9 cellular contexts compared by ENCODE assay signal in the genomic region with DNA sequence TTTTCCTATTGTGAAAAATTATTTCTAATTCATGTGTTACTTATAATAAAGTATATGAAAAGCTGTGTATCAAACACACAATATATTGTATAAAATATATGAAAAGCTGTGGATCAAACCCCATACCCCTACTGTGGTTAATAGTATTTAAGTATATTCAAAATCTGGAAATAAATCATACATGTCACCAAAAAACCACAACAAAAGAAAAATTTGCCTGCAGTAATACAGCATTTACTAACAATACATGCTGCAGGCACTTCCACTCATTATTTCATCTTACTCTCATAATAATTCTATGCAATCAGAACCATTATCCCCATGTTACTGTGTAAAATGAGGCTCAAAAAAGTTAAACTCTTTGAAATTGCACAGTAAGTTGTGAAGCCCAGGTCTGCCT.
A peak's percentile ranks its signal among the peaks of the same experiment; 100 is the strongest.
DNase-seq lines count a peak whose midpoint lies in the region; ATAC-seq and TF ChIP-seq lines count a peak whose summit lies in the region.
"Had no signal": no experiment of that assay in that cellular context is flagged by ENCODE, and none has a peak within 500 bp of the region (broad histone marks: within the 10 kb centered on the region; RNA-seq: fewer than 3 reads in every experiment).

No MANE protein-coding gene starts in this region.

- H3K27ac ChIP-seq in ACC112 (ENCODE audit: low read depth, low read length) (peak overlapping the region; percentile 82), KMS-11 (peak overlapping the region; percentile 95), muscle layer of colon (ENCODE audit: low read depth, low read length) (peak overlapping the region; percentile 91)

- peak overlapping the region; percentile 55 for H3K4me2 ChIP-seq in KMS-11

- in situ Hi-C loops in GM13976 (cut with MboI; ENCODE audit: low sequenced_read_pairs, unreplicated experiment) = no loop called here

- peak overlapping the region; percentile 96 for H3K4me3 Mint-ChIP-seq in MCF 10A (ENCODE audit: unreplicated experiment)

- no TSS peak for BruUV-seq in MCF 10A (replicated peaks; lab: Mats Ljungman, UMichigan)

- no peaks in the 10 kb centered on the region for H3K27me3 Mint-ChIP-seq in MCF 10A (ENCODE audit: insufficient read depth, unreplicated experiment)

- H3K36me3 ChIP-seq in ACC112 (ENCODE audit: insufficient read depth, low read length) = peaks cover 10% of the 10 kb centered on the region; the same call in 1 of the 2 replicates
- no peaks in the 10 kb centered on the region for H3K36me3 ChIP-seq in KMS-11 (ENCODE audit: insufficient read depth)
- peaks cover 9% of the 10 kb centered on the region for H3K36me3 ChIP-seq in muscle layer of colon (ENCODE audit: insufficient read depth, low read length)

- intact Hi-C loops in MCF 10A (cut with micrococcal nuclease) = loop anchor here (5.0 kb wide), 1 partner anchor 140 kb away; no protein-coding TSS in a partner anchor

- DNase-seq in MCF 10A (ENCODE audit: unreplicated experiment) (no peak), NCI-H774 (lab: John Stamatoyannopoulos, UW) (no peak), GM13976 (ENCODE audit: low spot score) (no peak)
- DNase-seq: stimulated activated CD4-positive, alpha-beta T cell treated with anti-CD3 and anti-CD28 coated beads, Interleukin-1b, Interleukin-23, amount 100 ng/mL, for 48 hours had no signal

- H3K4me1 ChIP-seq in ACC112 (ENCODE audit: control insufficient read depth, insufficient read depth, low read length, unreplicated experiment) (peaks cover 18% of the 10 kb centered on the region), KMS-11 (ENCODE audit: low read depth, poor library complexity, severe bottlenecking) (peaks cover 28% of the 10 kb centered on the region), muscle layer of colon (ENCODE audit: insufficient read depth, low read length) (peaks cover 24% of the 10 kb centered on the region)

- peak overlapping the region; percentile 97 for H3K4me3 ChIP-seq in ACC112 (ENCODE audit: low read depth, low read length)
- H3K4me3 ChIP-seq in KMS-11 (IDR thresholded peaks at IDR 0.05; ENCODE audit: insufficient read depth, low read depth, low read length) = no peak overlapping the region
- H3K4me3 ChIP-seq in muscle layer of colon (ENCODE audit: low read depth in 1 of 2, low read length in 2 of 2) = peak overlapping the region in 1 of 2 donors; percentile 87

- H3K27me3 ChIP-seq in ACC112 (ENCODE audit: insufficient read depth, low read length) = no peaks in the 10 kb centered on the region
- H3K27me3 ChIP-seq in KMS-11 (ENCODE audit: insufficient read depth, low read depth) = no peaks in the 10 kb centered on the region
- no peaks in the 10 kb centered on the region for H3K27me3 ChIP-seq in muscle layer of colon (ENCODE audit: control insufficient read depth in 1 of 2, insufficient read depth in 2 of 2, low read length in 2 of 2)

- H2AFZ ChIP-seq in ACC112 (ENCODE audit: low read length, unreplicated experiment) (peak overlapping the region; percentile 77), KMS-11 (ENCODE audit: low read depth) (no peak overlapping the region; the same call in 1 of the 2 replicates)

- peak overlapping the region; percentile 97 for H3K27ac Mint-ChIP-seq in MCF 10A (ENCODE audit: low read depth, unreplicated experiment)

- peaks cover 66% of the 10 kb centered on the region for H3K79me2 ChIP-seq in ACC112 (ENCODE audit: control insufficient read depth, insufficient read depth, low read length, unreplicated experiment)
- peaks cover 41% of the 10 kb centered on the region for H3K79me2 ChIP-seq in KMS-11 (ENCODE audit: insufficient read depth, low read depth)

- H3K9ac ChIP-seq in KMS-11 (peak overlapping the region; percentile 82; the same call in 1 of the 2 replicates), muscle layer of colon (ENCODE audit: low read length) (peak overlapping the region; percentile 79)

- no peaks in the 10 kb centered on the region for H3K9me3 ChIP-seq in muscle layer of colon (ENCODE audit: low read length)

- TF ChIP-seq CTCF in KMS-11 (conservative IDR thresholded peaks at IDR 0.05; ENCODE audit: low read depth, low read length) (no peak), MCF 10A (IDR thresholded peaks at IDR 0.05; ENCODE audit: unreplicated experiment) (no peak), GM13976 (IDR thresholded peaks at IDR 0.05; ENCODE audit: borderline replicate concordance, control extremely low read depth, extremely low read depth, insufficient read depth, missing control alignments) (no peak)

- ATAC-seq in GM18502 (IDR thresholded peaks at IDR 0.05; ENCODE audit: poor library complexity, unreplicated experiment) (no peak), GM19324 (IDR thresholded peaks at IDR 0.05; ENCODE audit: low FRiP score, unreplicated experiment) (no peak)

- POLR2A ChIA-PET in MCF 10A (lab: Yijun Ruan, JAX) = interaction anchor here (0.7 to 3.5 kb wide), 7 partner anchors 8 to 490 kb away, joined by 4 to 24 read pairs (median 8); a partner anchor contains a TSS

- CTCF ChIA-PET in MCF 10A (lab: Yijun Ruan, JAX) = interaction anchor here (0.6 to 0.7 kb wide), 3 partner anchors 25 to 544 kb away, joined by 3 to 4 read pairs (median 4); no protein-coding TSS in a partner anchor

- H3K4me1 Mint-ChIP-seq in MCF 10A (ENCODE audit: insufficient read depth, unreplicated experiment) = peaks cover 39% of the 10 kb centered on the region

- H3K36me3 Mint-ChIP-seq in MCF 10A (ENCODE audit: insufficient read depth, unreplicated experiment) = peaks cover 39% of the 10 kb centered on the region

- H3K9me3 Mint-ChIP-seq in MCF 10A (ENCODE audit: unreplicated experiment) = peaks cover 8% of the 10 kb centered on the region

- H4K20me1 ChIP-seq in KMS-11 (ENCODE audit: insufficient read depth) = no peaks in the 10 kb centered on the region
